In genomic region chr12:71214511-71215285, GRCh38 we compare ENCODE assay signal across 24 cellular contexts. TPM values are rescaled to one million over a fixed set of nuclear protein-coding genes. Genes with fewer than 3 reads are reported as not detected.
DNase-seq lines count a peak whose midpoint lies in the region; ATAC-seq, FAIRE-seq and TF ChIP-seq lines count a peak whose summit lies in the region.
"Had no signal": no experiment of that assay in that cellular context is flagged by ENCODE, and none has a peak within 500 bp of the region (broad histone marks: within the 10 kb centered on the region; RNA-seq: fewer than 3 reads in every experiment).

No MANE protein-coding gene starts in this region.

- peak overlapping the region; percentile 63 for H3K9ac ChIP-seq in HUES48 (ENCODE audit: low read depth, low read length)
- H3K9ac ChIP-seq: parathyroid adenoma had no signal

- no peaks in the 10 kb centered on the region for H3K36me3 Mint-ChIP-seq in T-cell

- H3K27ac ChIP-seq in HUES48 (ENCODE audit: low read depth, low read length) = peak overlapping the region; percentile 95
- H3K27ac ChIP-seq: parathyroid adenoma had no signal

- no peaks in the 10 kb centered on the region for H3K4me1 Mint-ChIP-seq in T-cell
- H3K4me1 Mint-ChIP-seq: activated B cell treated with CpG ODN at 0.5 μM for 24 hours, T-helper 17 cell had no signal

- H3K9me3 Mint-ChIP-seq in T-cell = no peaks in the 10 kb centered on the region
- H3K9me3 Mint-ChIP-seq: activated B cell treated with CpG ODN at 0.5 μM for 24 hours had no signal

- H3K4me3 ChIP-seq in HUES48 (ENCODE audit: low read depth, low read length) = peak overlapping the region; percentile 27; the same call in 1 of the 2 replicates

- DNase-seq in epidermal melanocyte (ENCODE audit: insufficient read length, low spot score) = peak; percentile 17
- DNase-seq in kidney tubule cell (ENCODE audit: low spot score) = peak; percentile 82
- peak; percentile 92 for DNase-seq in renal cortical epithelial cell (ENCODE audit: low read depth)
- no peak for DNase-seq in erythroblast (lab: John Stamatoyannopoulos, UW)
- no peak for DNase-seq in T-cell
- DNase-seq in GM19239 (ENCODE audit: insufficient read length, low spot score) = no peak
- DNase-seq: activated B cell treated with CpG ODN at 0.5 μM for 24 hours; activated effector memory CD4-positive, alpha-beta T cell treated with anti-CD3 and anti-CD28 coated beads, Interleukin-2, amount 50 U/mL, for 16 hours; AML-193; amniotic stem cell; COR-L47; islet precursor cell; NCI-H1930; NCI-H446 treated with DMSO at 0.1 percent for 48 hours; SHP77 treated with DMSO at 0.1 percent for 48 hours; stimulated activated CD4-positive, alpha-beta T cell treated with anti-CD3 and anti-CD28 coated beads, Interleukin-4, amount 100 ng/mL, for 4 hours; T-helper 17 cell had no signal

- no peak overlapping the region for H3K27ac Mint-ChIP-seq in T-cell
- H3K27ac Mint-ChIP-seq: activated B cell treated with CpG ODN at 0.5 μM for 24 hours, T-helper 17 cell had no signal

- ATAC-seq in T-cell (replicated peaks in 1 of 4) (no peak), HG03354 (IDR thresholded peaks at IDR 0.05; ENCODE audit: poor library complexity, severe bottlenecking, unreplicated experiment) (no peak)
- ATAC-seq: T-helper 17 cell had no signal

- TF ChIP-seq POLR2A in erythroblast (IDR thresholded peaks at IDR 0.05; ENCODE audit: low read length) = no peak

- no peaks in the 10 kb centered on the region for H3K36me3 ChIP-seq in HUES48 (ENCODE audit: control insufficient read depth, insufficient read depth, low read length)

- CTCF ChIA-PET in T-cell (lab: Charles Lee) = interaction anchor here in 1 of 2 donors (0.6 kb wide), 1 partner anchor 632 kb away, joined by 5 read pairs; no protein-coding TSS in a partner anchor

- H3K4me1 ChIP-seq in HUES48 (ENCODE audit: control insufficient read depth, insufficient read depth, low read length) = peaks cover 25% of the 10 kb centered on the region
- H3K4me1 ChIP-seq: parathyroid adenoma had no signal

- no peak for FAIRE-seq in GM19239 (lab: Jason Lieb, UNC)
- FAIRE-seq: frontal cortex had no signal

- peaks cover 28% of the 10 kb centered on the region for H3K9me3 ChIP-seq in HUES48 (ENCODE audit: control insufficient read depth, insufficient read depth, low read length)

- no peaks in the 10 kb centered on the region for H3K27me3 ChIP-seq in HUES48 (ENCODE audit: control insufficient read depth, insufficient read depth, low read length)

- H3K4me3 Mint-ChIP-seq in T-cell = no peak overlapping the region
- H3K4me3 Mint-ChIP-seq: activated B cell treated with CpG ODN at 0.5 μM for 24 hours, T-helper 17 cell had no signal

- POLR2A ChIA-PET in T-cell (lab: Charles Lee) = no interaction called here

- H3K27me3 Mint-ChIP-seq in T-cell = peaks cover 0 to 3% of the 10 kb centered on the region in 2 donors
- H3K27me3 Mint-ChIP-seq: activated B cell treated with CpG ODN at 0.5 μM for 24 hours, T-helper 17 cell had no signal

RNA-seq across cellular contexts. Expression of gene TSPAN8, which starts 56.9 kb away (rescaled TPM):
- total RNA-seq in renal cortical epithelial cell (1.7 and 2.2 TPM in 2 replicates), T-cell (under 1 TPM in 3 of 5 donors, not detected in 2; 0.28 to 0.70 (median 0.30) TPM)
- total RNA-seq: activated B cell treated with CpG ODN at 0.5 μM for 24 hours; activated CD8-positive, alpha-beta memory T cell treated with anti-CD3 and anti-CD28 coated beads for 36 hours; frontal cortex; G401; mononuclear cell; T-helper 17 cell had no signal

Comparison
In these comparisons a context has a peak if more than half of its experiments do, and no peak if none do; other contexts are left out.
1. DNase-seq: peak in epidermal melanocyte (single experiment), kidney tubule cell (single experiment) and renal cortical epithelial cell (single experiment); none in erythroblast (0 of 2), T-cell (0 of 34) and GM19239 (single experiment).